In genomic region chr2:207816546-207816945, GRCh38 we compare ENCODE assay signal across 28 cellular contexts.
"Had no signal": no experiment of that assay in that cellular context is flagged by ENCODE, and none has a peak within 500 bp of the region (broad histone marks: within the 10 kb centered on the region; RNA-seq: fewer than 3 reads in every experiment).

No MANE protein-coding gene starts in this region.

- H3K4me3 Mint-ChIP-seq: activated CD4-positive, alpha-beta memory T cell treated with anti-CD3 and anti-CD28 coated beads for 36 hours; activated CD4-positive, alpha-beta T cell treated with anti-CD3 and anti-CD28 coated beads, Interleukin-2, amount 10 ng/mL, durations not matched to agents 7 days and 5 days; activated naive CD8-positive, alpha-beta T cell treated with anti-CD3 and anti-CD28 coated beads, Interleukin-2, amount 50 U/mL, for 24 hours; activated T-cell treated with anti-CD3 and anti-CD28 coated beads, Interleukin-2, amount 50 U/mL, for 72 hours; T-cell had no signal

- H3K9me3 ChIP-seq: ascending aorta, body of pancreas had no signal

- H3K27ac Mint-ChIP-seq: activated CD4-positive, alpha-beta memory T cell treated with anti-CD3 and anti-CD28 coated beads for 36 hours; activated CD4-positive, alpha-beta T cell treated with anti-CD3 and anti-CD28 coated beads, Interleukin-2, amount 10 ng/mL, durations not matched to agents 7 days and 5 days; activated naive CD4-positive, alpha-beta T cell treated with anti-CD3 and anti-CD28 coated beads, Interleukin-2, amount 50 U/mL, for 72 hours; activated naive CD8-positive, alpha-beta T cell treated with anti-CD3 and anti-CD28 coated beads, Interleukin-2, amount 50 U/mL, for 24 hours; activated T-cell treated with anti-CD3 and anti-CD28 coated beads, Interleukin-2, amount 50 U/mL, for 72 hours; activated T-helper 2 cell treated with anti-CD3 and anti-CD28 coated beads, Interferon-gamma antibody, Interleukin-2, Interleukin-4, amounts not matched to agents 10 μg/mL and 5 μg/mL and 100 μg/mL, durations not matched to agents 14 hours and 24 hours and 36 hours; T-cell had no signal

- H3K36me3 Mint-ChIP-seq: activated CD4-positive, alpha-beta memory T cell treated with anti-CD3 and anti-CD28 coated beads for 36 hours; activated naive CD4-positive, alpha-beta T cell treated with anti-CD3 and anti-CD28 coated beads, Interleukin-2, amount 50 U/mL, for 72 hours; T-cell had no signal

- H3K4me1 ChIP-seq: ascending aorta had no signal

- H3K27me3 Mint-ChIP-seq: activated CD4-positive, alpha-beta memory T cell treated with anti-CD3 and anti-CD28 coated beads for 36 hours; activated CD4-positive, alpha-beta T cell treated with anti-CD3 and anti-CD28 coated beads, Interleukin-2, amount 10 ng/mL, durations not matched to agents 7 days and 5 days; activated naive CD8-positive, alpha-beta T cell treated with anti-CD3 and anti-CD28 coated beads, Interleukin-2, amount 50 U/mL, for 24 hours; T-cell had no signal

- ATAC-seq: activated naive CD4-positive, alpha-beta T cell treated with anti-CD3 and anti-CD28 coated beads, Interleukin-2, amount 50 U/mL, for 72 hours; activated naive CD8-positive, alpha-beta T cell treated with anti-CD3 and anti-CD28 coated beads, Interleukin-2, amount 50 U/mL, for 24 hours; activated T-cell treated with anti-CD3 and anti-CD28 coated beads, Interleukin-2, amount 50 U/mL, for 72 hours; body of pancreas; T-cell had no signal

- DNase-seq: activated CD4-positive, alpha-beta memory T cell treated with anti-CD3 and anti-CD28 coated beads for 36 hours; activated CD4-positive, alpha-beta T cell treated with anti-CD3 and anti-CD28 coated beads, Interleukin-2, amount 10 ng/mL, durations not matched to agents 7 days and 5 days; activated CD4-positive, CD25-positive, alpha-beta regulatory T cell; activated CD8-positive, alpha-beta memory T cell treated with anti-CD3 and anti-CD28 coated beads for 24 hours; activated naive CD4-positive, alpha-beta T cell treated with Interleukin-2 at 50 U/mL for 16 hours; activated naive CD8-positive, alpha-beta T cell treated with anti-CD3 and anti-CD28 coated beads, Interleukin-2, amount 50 U/mL, for 24 hours; activated T-cell treated with anti-CD3 and anti-CD28 coated beads for 4 hours; activated T-cell treated with anti-CD3 and anti-CD28 coated beads, Interleukin-2, amount 50 U/mL, for 72 hours; amniotic stem cell; body of pancreas; central memory CD4-positive, alpha-beta T cell; Kasumi-1; KBM-7; NCI-H1048; NCI-H1930; NCI-H2171; NCI-H446 treated with DMSO at 0.1 percent for 48 hours; NCI-H524 treated with DMSO at 0.1 percent for 48 hours; NCI-H82; SIG-M5; T-cell; T-helper 2 cell had no signal

- H3K9me3 Mint-ChIP-seq: activated CD4-positive, alpha-beta memory T cell treated with anti-CD3 and anti-CD28 coated beads for 36 hours; activated CD4-positive, alpha-beta T cell treated with anti-CD3 and anti-CD28 coated beads, Interleukin-2, amount 10 ng/mL, durations not matched to agents 7 days and 5 days; activated naive CD4-positive, alpha-beta T cell treated with anti-CD3 and anti-CD28 coated beads, Interleukin-2, amount 50 U/mL, for 72 hours; activated naive CD8-positive, alpha-beta T cell treated with anti-CD3 and anti-CD28 coated beads, Interleukin-2, amount 50 U/mL, for 24 hours; activated T-cell treated with anti-CD3 and anti-CD28 coated beads, Interleukin-2, amount 50 U/mL, for 72 hours; activated T-helper 2 cell treated with anti-CD3 and anti-CD28 coated beads, Interferon-gamma antibody, Interleukin-2, Interleukin-4, amounts not matched to agents 10 μg/mL and 5 μg/mL and 100 μg/mL, durations not matched to agents 14 hours and 24 hours and 36 hours; T-cell had no signal

- H3K27me3 ChIP-seq: ascending aorta, body of pancreas had no signal

- H3K36me3 ChIP-seq: ascending aorta had no signal

- H3K4me3 ChIP-seq: ascending aorta, body of pancreas, SK-N-MC had no signal

- FAIRE-seq: bronchial epithelial cell had no signal

- H3K4me1 Mint-ChIP-seq: activated CD4-positive, alpha-beta T cell treated with anti-CD3 and anti-CD28 coated beads, Interleukin-2, amount 10 ng/mL, durations not matched to agents 7 days and 5 days; T-cell had no signal

- H3K27ac ChIP-seq: ascending aorta, body of pancreas, SK-N-MC, VCaP had no signal
